Comparison of ENCODE assay signal across 15 cellular contexts in genomic region chr4:43244688-43245382, GRCh38.
A peak's percentile ranks its signal among the peaks of the same experiment; 100 is the strongest.
DNase-seq lines count a peak whose midpoint lies in the region; ATAC-seq and TF ChIP-seq lines count a peak whose summit lies in the region.
"Had no signal": no experiment of that assay in that cellular context is flagged by ENCODE, and none has a peak within 500 bp of the region (broad histone marks: within the 10 kb centered on the region; RNA-seq: fewer than 3 reads in every experiment).

No MANE protein-coding gene starts in this region.

- H3F3A ChIP-seq in SK-N-SH (replicated peaks; ENCODE audit: insufficient read depth): no peaks in the 10 kb centered on the region

- no peak overlapping the region for H2AFZ ChIP-seq in trophoblast cell (ENCODE audit: insufficient read depth, low read length, poor library complexity)
- H2AFZ ChIP-seq in SK-N-SH (ENCODE audit: low read depth): no peak overlapping the region

- H3K14ac ChIP-seq in trophoblast cell (ENCODE audit: low read length): no peak overlapping the region

- H3K79me2 ChIP-seq in trophoblast cell (ENCODE audit: control insufficient read depth, insufficient read depth, low read length, poor library complexity): no peaks in the 10 kb centered on the region
- H3K79me2 ChIP-seq in SK-N-SH (ENCODE audit: insufficient read depth): no peaks in the 10 kb centered on the region

- ATAC-seq in GM18498 (IDR thresholded peaks at IDR 0.05; ENCODE audit: unreplicated experiment) (peak; percentile 100), GM19455 (IDR thresholded peaks at IDR 0.05; ENCODE audit: unreplicated experiment) (peak; percentile 96), HG02870 (IDR thresholded peaks at IDR 0.05; ENCODE audit: unreplicated experiment) (peak; percentile 98), HG03520 (IDR thresholded peaks at IDR 0.05; ENCODE audit: unreplicated experiment) (peak; percentile 99)
- ATAC-seq: HCT116, PC-3, right cardiac atrium, upper lobe of right lung had no signal

- H4K91ac ChIP-seq in trophoblast cell (ENCODE audit: low read depth, low read length): no peak overlapping the region

- H2AK5ac ChIP-seq in trophoblast cell (ENCODE audit: low read length): no peak overlapping the region

- H3K27me3 ChIP-seq in trophoblast cell (ENCODE audit: insufficient read depth, low read length) (no peaks in the 10 kb centered on the region), SK-N-SH (ENCODE audit: insufficient read depth) (no peaks in the 10 kb centered on the region)
- H3K27me3 ChIP-seq: upper lobe of right lung had no signal

- H3K27ac ChIP-seq in trophoblast cell (ENCODE audit: low read depth, low read length) (no peak overlapping the region), SK-N-SH (ENCODE audit: low read depth in 2 of 2, low read length in 1 of 2) (no peak overlapping the region)
- H3K27ac ChIP-seq: upper lobe of right lung had no signal

- peaks cover 0 to 2% (median 1%) of the 10 kb centered on the region in 3 donors for H3K27me3 Mint-ChIP-seq in immature natural killer cell (ENCODE audit: low read depth in 3 of 3)

- H3K36me3 ChIP-seq in trophoblast cell (ENCODE audit: control insufficient read depth in 1 of 2, insufficient read depth in 2 of 2, low read length in 2 of 2) (no peaks in the 10 kb centered on the region), SK-N-SH (replicated peaks in 1 of 2; ENCODE audit: control insufficient read depth in 1 of 2, insufficient read depth in 2 of 2, low read length in 1 of 2) (no peaks in the 10 kb centered on the region)
- H3K36me3 ChIP-seq: upper lobe of right lung had no signal

- no peak overlapping the region for H3K4me3 Mint-ChIP-seq in immature natural killer cell

- WGBS in trophoblast cell (ENCODE audit: extremely low coverage, insufficient coverage, insufficient read length): no CpG with 5 or more reads among the region's 1 CpG
- 0% methylated on average over 1 of the region's 1 CpG for WGBS in SK-N-SH (ENCODE audit: low lambda C conversion rate)

- no peak overlapping the region for H4K12ac ChIP-seq in trophoblast cell (ENCODE audit: low read depth, low read length)

- no peak for TF ChIP-seq RAD21 in SK-N-SH (IDR thresholded peaks at IDR 0.05; ENCODE audit: low read length)

- H3K18ac ChIP-seq in trophoblast cell (ENCODE audit: low read length): no peak overlapping the region

- H3K4me3 ChIP-seq in trophoblast cell (ENCODE audit: low read depth, low read length) (no peak overlapping the region), SK-N-SH (ENCODE audit: low read depth in 2 of 2, low read length in 1 of 2) (no peak overlapping the region)
- H3K4me3 ChIP-seq: upper lobe of right lung had no signal

- H3K4ac ChIP-seq in trophoblast cell (ENCODE audit: low read depth, low read length): no peak overlapping the region

- no peak for DNase-seq in immature natural killer cell
- DNase-seq in trophoblast cell: no peak
- DNase-seq in SK-N-SH: no peak
- DNase-seq in activated effector memory CD4-positive, alpha-beta T cell treated with anti-CD3 and anti-CD28 coated beads, Interleukin-2, amount 50 U/mL, for 16 hours: no peak
- DNase-seq: effector CD8-positive, alpha-beta T cell; EL; mesenchymal stem cell; right cardiac atrium; upper lobe of right lung had no signal

- H2BK5ac ChIP-seq in trophoblast cell (ENCODE audit: low read depth, low read length, poor library complexity): no peak overlapping the region

- H3K79me1 ChIP-seq in trophoblast cell (ENCODE audit: low read length): no peaks in the 10 kb centered on the region

- H3K4me1 Mint-ChIP-seq in immature natural killer cell: no peaks in the 10 kb centered on the region

- H3K9me2 ChIP-seq in SK-N-SH: no peaks in the 10 kb centered on the region

- H3K36me3 Mint-ChIP-seq in immature natural killer cell: no peaks in the 10 kb centered on the region

- no peak overlapping the region for H2BK12ac ChIP-seq in trophoblast cell (ENCODE audit: low read length)

- H3K23ac ChIP-seq in trophoblast cell (ENCODE audit: low read length): no peak overlapping the region

- H4K8ac ChIP-seq in trophoblast cell (ENCODE audit: low read depth, low read length): no peak overlapping the region

- H3K9me3 ChIP-seq in trophoblast cell (ENCODE audit: insufficient read depth, low read depth, low read length): no peaks in the 10 kb centered on the region
- no peaks in the 10 kb centered on the region for H3K9me3 ChIP-seq in SK-N-SH
- H3K9me3 ChIP-seq: upper lobe of right lung had no signal

- H3K27ac Mint-ChIP-seq in immature natural killer cell: no peak overlapping the region

- H2BK120ac ChIP-seq in trophoblast cell (ENCODE audit: insufficient read depth, low read length, poor library complexity): no peak overlapping the region

- H3K4me2 ChIP-seq in trophoblast cell (ENCODE audit: low read length) (no peak overlapping the region), SK-N-SH (no peak overlapping the region)

- POLR2A ChIA-PET in SK-N-SH (lab: Yijun Ruan, JAX): no interaction called here

- H3K4me1 ChIP-seq in trophoblast cell (ENCODE audit: control insufficient read depth in 1 of 2, insufficient read depth in 2 of 2, low read length in 2 of 2): no peaks in the 10 kb centered on the region
- H3K4me1 ChIP-seq in SK-N-SH (ENCODE audit: control insufficient read depth in 1 of 2, insufficient read depth in 2 of 2, low read depth in 1 of 2, low read length in 1 of 2): no peaks in the 10 kb centered on the region
- H3K4me1 ChIP-seq: upper lobe of right lung had no signal

- CTCF ChIA-PET in SK-N-SH (lab: Yijun Ruan, JAX): interaction anchor here (0.7 kb wide), 1 partner anchor 30 kb away, joined by 4 read pairs; no protein-coding TSS in a partner anchor

- H3K9ac ChIP-seq in trophoblast cell (ENCODE audit: low read length) (no peak overlapping the region), SK-N-SH (no peak overlapping the region)

- no peak for TF ChIP-seq EP300 in SK-N-SH (IDR thresholded peaks at IDR 0.05; ENCODE audit: borderline replicate concordance in 1 of 2, low read depth in 1 of 2, low read length in 1 of 2)

- peaks cover 4 to 23% (median 16%) of the 10 kb centered on the region in 6 donors for H3K9me3 Mint-ChIP-seq in immature natural killer cell

- H4K20me1 ChIP-seq in SK-N-SH (ENCODE audit: insufficient read depth): no peaks in the 10 kb centered on the region

- no peak for TF ChIP-seq CTCF in SK-N-SH (IDR thresholded peaks at IDR 0.05)

TF ChIP-seq in SK-N-SH, 30 proteins besides CTCF, POLR2A, EP300 and RAD21 (continues in another document):
- TF ChIP-seq FOXJ3 (CRISPR knock-in tag; IDR thresholded peaks at IDR 0.05): no peak
- TF ChIP-seq MAX (IDR thresholded peaks at IDR 0.05; ENCODE audit: low read depth): no peak
- no peak for TF ChIP-seq NFIC (IDR thresholded peaks at IDR 0.05; ENCODE audit: borderline replicate concordance)
- TF ChIP-seq EZH2phosphoT487 (IDR thresholded peaks at IDR 0.05; ENCODE audit: borderline replicate concordance, low read depth): no peak
- no peak for TF ChIP-seq USF1 (IDR thresholded peaks at IDR 0.05; ENCODE audit: borderline replicate concordance, low read depth)
- no peak for TF ChIP-seq JUND (IDR thresholded peaks at IDR 0.05)
- no peak for TF ChIP-seq IRF3 (IDR thresholded peaks at IDR 0.05; ENCODE audit: low read depth, low read length)
- TF ChIP-seq CHD2 (IDR thresholded peaks at IDR 0.05; ENCODE audit: low read length, partially characterized antibody): no peak
- TF ChIP-seq REST (IDR thresholded peaks at IDR 0.05; ENCODE audit: low read depth, low read length): no peak
- TF ChIP-seq POLR2AphosphoS5 (IDR thresholded peaks at IDR 0.05; ENCODE audit: low read depth, low read length): no peak
- TF ChIP-seq SIN3A (IDR thresholded peaks at IDR 0.05; ENCODE audit: borderline replicate concordance, low read depth, low read length): no peak
